ENCODE assay signal across 9 cellular contexts in the genomic region with DNA sequence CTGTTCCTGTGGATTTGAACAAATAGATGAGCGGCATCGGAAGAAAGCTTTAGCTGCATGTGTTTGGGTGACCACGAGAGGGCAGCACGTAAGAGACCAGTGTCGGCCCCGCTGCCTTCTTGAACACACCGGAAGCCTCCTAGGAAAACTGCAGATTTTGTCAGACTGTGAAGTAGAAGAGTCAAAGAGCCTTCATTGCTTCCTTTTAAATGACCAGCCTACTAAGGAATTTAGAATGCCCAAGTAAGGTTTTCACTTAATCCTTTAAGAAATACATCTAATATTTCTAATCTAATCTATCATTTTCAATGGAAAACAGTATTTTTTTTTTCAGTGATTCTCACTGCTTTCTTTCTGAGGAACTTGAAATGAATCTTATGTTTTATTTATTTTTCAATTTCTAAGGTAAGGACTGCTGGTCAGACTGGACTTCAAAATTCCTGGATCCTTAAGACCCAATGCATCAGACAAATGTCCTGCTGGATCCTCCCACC. TPM values are rescaled to one million over a fixed set of nuclear protein-coding genes. Genes with fewer than 3 reads are reported as not detected.
DNase-seq lines count a peak whose midpoint lies in the region; ATAC-seq and TF ChIP-seq lines count a peak whose summit lies in the region.
"Had no signal": no experiment of that assay in that cellular context is flagged by ENCODE, and none has a peak within 500 bp of the region (broad histone marks: within the 10 kb centered on the region; RNA-seq: fewer than 3 reads in every experiment).

No MANE protein-coding gene starts in this region.

- intact Hi-C loops in lower lobe of right lung (cut with DNase I) = no loop called here

- H3K27ac ChIP-seq in lower lobe of right lung = no peak overlapping the region
- H3K27ac ChIP-seq: epithelial cell of prostate had no signal

- peaks cover 7% of the 10 kb centered on the region for H3K27me3 ChIP-seq in lower lobe of right lung (ENCODE audit: low read depth)

- no peaks in the 10 kb centered on the region for H3K4me1 ChIP-seq in lower lobe of right lung

- no peaks in the 10 kb centered on the region for H3K36me3 ChIP-seq in lower lobe of right lung

- no peak overlapping the region for H3K4me3 ChIP-seq in lower lobe of right lung

- peak; percentile 84 for TF ChIP-seq CTCF in lower lobe of right lung (IDR thresholded peaks at IDR 0.05)

- no peaks in the 10 kb centered on the region for H3K9me3 ChIP-seq in lower lobe of right lung

- DNase-seq in ELR (ENCODE audit: low read depth) (peak; percentile 86), NCI-H524 treated with DMSO at 0.1 percent for 48 hours (lab: John Stamatoyannopoulos, UW) (peak; percentile 4), ecto neural progenitor cell (ENCODE audit: low spot score) (peak; percentile 81), lower lobe of right lung (peak; percentile 71)
- peak; percentile 27 to 65 for DNase-seq in activated CD4-positive, alpha-beta T cell treated with anti-CD3 and anti-CD28 coated beads, Interleukin-2, amount 50 U/mL, for 24 hours (ENCODE audit: low read depth in 1 of 2, low spot score in 1 of 2)
- DNase-seq in stimulated activated CD8-positive, alpha-beta memory T cell treated with anti-CD3 and anti-CD28 coated beads, Interleukin-12 subunit alpha, Interleukin-12 subunit beta, amount 100 ng/mL, for 4 hours (ENCODE audit: low read depth) = peak; percentile 26

- ATAC-seq in HG03432 (IDR thresholded peaks at IDR 0.05; ENCODE audit: unreplicated experiment) = peak; percentile 65
- ATAC-seq in lower lobe of right lung = peak; percentile 83 to 88
- ATAC-seq in HG03565 (IDR thresholded peaks at IDR 0.05; ENCODE audit: unreplicated experiment) = no peak

RNA-seq across cellular contexts. Expression of gene SEC11C, which starts 55.4 kb away (rescaled TPM):
- total RNA-seq in lower lobe of right lung = 76.3 TPM

Comparison
In these comparisons a context has a peak if more than half of its experiments do, and no peak if none do; other contexts are left out.
1. DNase-seq: peak in every context shown above with its lines; median percentile 86 in ELR; 81 in ecto neural progenitor cell; 71 in lower lobe of right lung; 46 in activated CD4-positive, alpha-beta T cell treated with anti-CD3 and anti-CD28 coated beads, Interleukin-2, amount 50 U/mL, for 24 hours; 26 in stimulated activated CD8-positive, alpha-beta memory T cell treated with anti-CD3 and anti-CD28 coated beads, Interleukin-12 subunit alpha, Interleukin-12 subunit beta, amount 100 ng/mL, for 4 hours; 4 in NCI-H524 treated with DMSO at 0.1 percent for 48 hours.